32 cellular contexts compared by ENCODE assay signal in the genomic region with DNA sequence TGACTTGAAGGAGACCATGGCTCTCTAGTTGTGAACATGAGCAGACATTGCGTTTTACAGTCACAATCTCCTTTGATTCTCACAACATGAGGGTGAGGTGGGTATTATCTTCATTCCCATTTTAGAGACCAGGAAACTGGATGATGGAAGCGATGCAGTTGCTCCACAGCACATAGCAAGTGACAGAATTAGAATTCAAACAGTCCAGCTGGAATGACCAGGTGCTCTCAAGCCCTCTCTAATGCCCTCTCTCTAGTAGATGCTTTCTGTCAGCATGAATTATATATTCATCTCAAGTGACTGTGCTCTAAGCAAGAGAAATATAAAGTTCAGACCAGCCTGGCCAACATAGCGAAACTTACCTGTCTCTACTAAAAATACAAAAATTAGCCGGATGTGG. TPM values are rescaled to one million over a fixed set of nuclear protein-coding genes. Genes with fewer than 3 reads are reported as not detected.
DNase-seq lines count a peak whose midpoint lies in the region; TF ChIP-seq lines count a peak whose summit lies in the region.
"Had no signal": no experiment of that assay in that cellular context is flagged by ENCODE, and none has a peak within 500 bp of the region (broad histone marks: within the 10 kb centered on the region; RNA-seq: fewer than 3 reads in every experiment).

No MANE protein-coding gene starts in this region.

- DNase-seq in G401 (ENCODE audit: low spot score) (peak; percentile 84), MM.1S (peak; percentile 70), cerebellar cortex (ENCODE audit: low spot score) (peak; percentile 80), cerebellum (ENCODE audit: low spot score) (peak; percentile 55), dedifferentiated amniotic fluid mesenchymal stem cell (ENCODE audit: extremely low spot score) (no peak), COLO829 (ENCODE audit: low spot score) (no peak)
- DNase-seq in stimulated activated CD4-positive, alpha-beta T cell treated with anti-CD3 and anti-CD28 coated beads, Interleukin-2, amount 100 ng/mL, for 48 hours, result no peak
- DNase-seq in activated CD4-positive, alpha-beta T cell treated with anti-CD3 and anti-CD28 coated beads for 4 hours, result no peak
- DNase-seq: 8988T; ACHN; AML-193; BE2C; Caco-2; Calu3; CD4-positive, alpha-beta memory T cell; CD4-positive, alpha-beta T cell; CD4-positive, CD25-positive, alpha-beta regulatory T cell; CD8-positive, alpha-beta memory T cell; CD8-positive, alpha-beta T cell; COR-L47; DMS 273 treated with DMSO at 0.1 percent for 48 hours; DMS153; DMS53; DMS79; DMS79 treated with DMSO at 0.1 percent for 48 hours; DND-41; EL had no signal

- H3K4me3 ChIP-seq in MM.1S (ENCODE audit: low read length), result peak overlapping the region; percentile 51
- H3K4me3 ChIP-seq: A549; BLaER1; BLaER1 treated with 17β-estradiol and CSF1 and Interleukin-3, amounts not matched to agents 10 nM and 100 nM had no signal

- no peaks in the 10 kb centered on the region for H3K9me2 ChIP-seq in MM.1S (replicated peaks; ENCODE audit: insufficient read depth, low read length)

- H3F3A ChIP-seq in MM.1S (ENCODE audit: insufficient read depth, low read length), result peaks cover 10% of the 10 kb centered on the region

- H3K79me2 ChIP-seq in MM.1S (ENCODE audit: low read length), result no peaks in the 10 kb centered on the region

- in situ Hi-C loops in G401 (cut with HindIII; ENCODE audit: low sequenced_read_pairs), result no loop called here

- H3K9me3 ChIP-seq in MM.1S (replicated peaks; ENCODE audit: insufficient read depth, low read length), result no peaks in the 10 kb centered on the region
- H3K9me3 ChIP-seq: A549; BE2C; BLaER1; BLaER1 treated with 17β-estradiol and CSF1 and Interleukin-3, amounts not matched to agents 10 nM and 100 nM; Caco-2 had no signal

- peak overlapping the region; percentile 98 for H3K4me2 ChIP-seq in MM.1S (ENCODE audit: low read depth, low read length)
- H3K4me2 ChIP-seq: A549; BLaER1; BLaER1 treated with 17β-estradiol and CSF1 and Interleukin-3, amounts not matched to agents 10 nM and 100 nM had no signal

- no peaks in the 10 kb centered on the region for H3K36me3 ChIP-seq in MM.1S (replicated peaks; ENCODE audit: insufficient read depth, low read length)
- H3K36me3 ChIP-seq: BE2C; BLaER1; BLaER1 treated with 17β-estradiol and CSF1 and Interleukin-3, amounts not matched to agents 10 nM and 100 nM had no signal

- H2AFZ ChIP-seq in MM.1S (ENCODE audit: low read length), result peak overlapping the region; percentile 92

- TF ChIP-seq CTCF in MM.1S (IDR thresholded peaks at IDR 0.05; ENCODE audit: low read length), result no peak

- no peaks in the 10 kb centered on the region for H3K27me3 ChIP-seq in MM.1S (replicated peaks; ENCODE audit: insufficient read depth, low read length)
- H3K27me3 ChIP-seq: BE2C; BLaER1; BLaER1 treated with 17β-estradiol and CSF1 and Interleukin-3, amounts not matched to agents 10 nM and 100 nM had no signal

- H3K9ac ChIP-seq in MM.1S (ENCODE audit: low read length), result peak overlapping the region; percentile 32
- H3K9ac ChIP-seq: BLaER1; BLaER1 treated with 17β-estradiol and CSF1 and Interleukin-3, amounts not matched to agents 10 nM and 100 nM had no signal

- peaks cover 43% of the 10 kb centered on the region for H3K4me1 ChIP-seq in MM.1S (ENCODE audit: low read length)
- H3K4me1 ChIP-seq: BE2C; BLaER1; BLaER1 treated with 17β-estradiol and CSF1 and Interleukin-3, amounts not matched to agents 10 nM and 100 nM had no signal

- H4K20me1 ChIP-seq in MM.1S (ENCODE audit: insufficient read depth, low read length), result no peaks in the 10 kb centered on the region
- H4K20me1 ChIP-seq: BLaER1; BLaER1 treated with 17β-estradiol and CSF1 and Interleukin-3, amounts not matched to agents 10 nM and 100 nM had no signal

- H3K27ac ChIP-seq in MM.1S (ENCODE audit: low read length), result peak overlapping the region; percentile 88
- H3K27ac ChIP-seq: 22Rv1; A549; BLaER1; BLaER1 treated with 17β-estradiol and CSF1 and Interleukin-3, amounts not matched to agents 10 nM and 100 nM; C4-2B had no signal

RNA-seq across cellular contexts. Expression of gene KIF1B, which starts 9.8 kb away (rescaled TPM):
- total RNA-seq in G401 (2014; rRNA removed; shearing (Covaris generic)), result 11.8 and 19.9 TPM in 2 replicates
- 264 TPM for total RNA-seq in cerebellum

Comparison
In these comparisons a context has a peak if more than half of its experiments do, and no peak if none do; other contexts are left out.
1. DNase-seq: peak in G401 (single experiment), MM.1S (single experiment), cerebellar cortex (single experiment) and cerebellum (single experiment); none in dedifferentiated amniotic fluid mesenchymal stem cell (single experiment), stimulated activated CD4-positive, alpha-beta T cell treated with anti-CD3 and anti-CD28 coated beads, Interleukin-2, amount 100 ng/mL, for 48 hours (0 of 2), COLO829 (single experiment) and activated CD4-positive, alpha-beta T cell treated with anti-CD3 and anti-CD28 coated beads for 4 hours (0 of 2).
2. RNA of gene KIF1B, which starts 9.8 kb away (total RNA-seq): 264 TPM in cerebellum (single experiment); 11.8 to 19.9 TPM in G401; every median in the first group is over 10 times any median in the second.